8 cellular contexts compared by ENCODE assay signal in genomic region chr2:27703638-27704341, GRCh38. TPM values are rescaled to one million over a fixed set of nuclear protein-coding genes. Genes with fewer than 3 reads are reported as not detected.
A peak's percentile ranks its signal among the peaks of the same experiment; 100 is the strongest.
DNase-seq lines count a peak whose midpoint lies in the region; ATAC-seq and TF ChIP-seq lines count a peak whose summit lies in the region.

No MANE protein-coding gene starts in this region.

- in situ Hi-C loops in SK-MEL-5 (cut with HindIII; ENCODE audit: low pct_unique_long_range_greater_than_20kb, low sequenced_read_pairs) = no loop called here
- in situ Hi-C loops in transverse colon (cut with MboI; ENCODE audit: low pct_ligation_motif_present in 1 of 4, low pct_unique_long_range_greater_than_20kb in 1 of 4, low sequenced_read_pairs in 3 of 4) = no loop called here

- no peaks in the 10 kb centered on the region for H3K9me3 ChIP-seq in transverse colon

- H3K27me3 ChIP-seq in transverse colon = no peaks in the 10 kb centered on the region

- TF ChIP-seq CTCF in GM12872 (IDR thresholded peaks at IDR 0.05; ENCODE audit: insufficient read depth, low read depth, low read length) = peak; percentile 86
- peak; percentile 91 for TF ChIP-seq CTCF in NB4 (IDR thresholded peaks at IDR 0.05; ENCODE audit: low read depth, low read length)
- peak; percentile 92 to 95 (median 94) for TF ChIP-seq CTCF in transverse colon (IDR thresholded peaks at IDR 0.05)

- H3K27ac ChIP-seq in transverse colon = no peak overlapping the region

- no peak overlapping the region for H3K4me3 ChIP-seq in NB4 (ENCODE audit: low read depth, low read length)
- H3K4me3 ChIP-seq in transverse colon = no peak overlapping the region

- TF ChIP-seq EP300 in transverse colon (IDR thresholded peaks at IDR 0.05; ENCODE audit: low read depth) = no peak

- WGBS in transverse colon (ENCODE audit: low coverage in 1 of 2), 2 donors = 26 to 47% methylated on average over 6 to 9 of the region's 9 CpGs

- TF ChIP-seq POLR2A in NB4 (IDR thresholded peaks at IDR 0.05; ENCODE audit: extremely low read depth, insufficient read length) = no peak
- no peak for TF ChIP-seq POLR2A in transverse colon (IDR thresholded peaks at IDR 0.05)

- intact Hi-C loops in transverse colon (cut with DNase I; ENCODE audit: low total_unique reads) = loop anchor here (1.0 kb wide), 1 partner anchor 747 kb away; no protein-coding TSS in a partner anchor

- no peak for ATAC-seq in GM21786 (IDR thresholded peaks at IDR 0.05; ENCODE audit: unreplicated experiment)

- peaks cover 0 to 17% (median 15%) of the 10 kb centered on the region in 4 donors for H3K4me1 ChIP-seq in transverse colon

- no peaks in the 10 kb centered on the region for H3K36me3 ChIP-seq in transverse colon

- DNase-seq in NB4 (ENCODE audit: low read depth) (peak; percentile 90), SK-MEL-5 (ENCODE audit: low read depth, low spot score) (peak; percentile 89), globus pallidus (ENCODE audit: low spot score) (peak; percentile 61), pons (ENCODE audit: low spot score) (peak; percentile 79), transverse colon (peak; percentile 87)
- DNase-seq in activated gamma-delta T cell treated with anti-CD3 and anti-CD28 coated beads, Interleukin-2, amount 50 U/mL, for 16 hours (ENCODE audit: low read depth) = peak; percentile 83

RNA-seq across cellular contexts. Expression of gene SLC4A1AP, which starts 40.1 kb away (rescaled TPM):
- total RNA-seq in SK-MEL-5 (2014; rRNA removed; shearing (Covaris generic)) = 36.6 and 39.8 TPM in 2 replicates
- polyA plus RNA-seq in SK-MEL-5 (2015; cell fraction: cytosol; rRNA removed) = 33.6 and 41.3 TPM in 2 replicates
- 44.6 and 45.3 TPM in 2 replicates for polyA plus RNA-seq in SK-MEL-5 (2015; cell fraction: nucleus; rRNA removed)
- 10 to 100 TPM in 3 of 4 donors, 1 to 10 TPM in 1; 9.0 to 21.1 (median 16.1) TPM for total RNA-seq in transverse colon

RNA-seq across cellular contexts. Expression of gene SUPT7L, which starts 40.4 kb away (rescaled TPM):
- total RNA-seq in SK-MEL-5 (2014; rRNA removed; shearing (Covaris generic)) = 49.4 and 54.7 TPM in 2 replicates
- 36.3 and 43.9 TPM in 2 replicates for polyA plus RNA-seq in SK-MEL-5 (2015; cell fraction: cytosol; rRNA removed)
- 538 and 557 TPM in 2 replicates for polyA plus RNA-seq in SK-MEL-5 (2015; cell fraction: nucleus; rRNA removed)
- 10 to 100 TPM; 30.4 to 43.6 (median 38.2) TPM for total RNA-seq in transverse colon
